In genomic region chr3:129030611-129031010, GRCh38 we compare ENCODE assay signal across 32 cellular contexts. TPM values are rescaled to one million over a fixed set of nuclear protein-coding genes. Genes with fewer than 3 reads are reported as not detected.
"Had no signal": no experiment of that assay in that cellular context is flagged by ENCODE, and none has a peak within 500 bp of the region (broad histone marks: within the 10 kb centered on the region; RNA-seq: fewer than 3 reads in every experiment).

No MANE protein-coding gene starts in this region.

- H3K9me3 Mint-ChIP-seq: dendritic cell treated with granulocyte-macrophage colony-stimulating factor and Interleukin-4, amounts not matched to agents 40 ng/mL and 50 ng/mL, for 4 days; naive B cell; natural killer cell treated with Interleukin-12 subunit alpha and Interleukin-12 subunit beta and Interleukin-15 and Interleukin-18, amount 100 ng/mL, for 72 hours; stimulated activated memory B cell treated with anti-CD40 and anti-IgM and Interleukin-4, amounts not matched to agents 10 μg/mL and 1 μg/mL and 100 μg/mL, for 72 hours; type B pancreatic cell had no signal

- H3K4me2 ChIP-seq: hepatocyte had no signal

- ATAC-seq: foreskin keratinocyte; gastroesophageal sphincter; heart left ventricle; left cardiac atrium; left ventricle myocardium superior; lower lobe of right lung; natural killer cell treated with Interleukin-12 subunit alpha and Interleukin-12 subunit beta and Interleukin-15 and Interleukin-18, amount 100 ng/mL, for 72 hours; psoas muscle; right cardiac atrium; stimulated activated memory B cell treated with anti-CD40 and anti-IgM and Interleukin-4, amounts not matched to agents 10 μg/mL and 1 μg/mL and 100 μg/mL, for 72 hours; stimulated activated naive CD8-positive, alpha-beta T cell treated with anti-CD3 and anti-CD28 coated beads, Interleukin-15, Interleukin-2, amounts not matched to agents 100 U/mL and 50 U/mL, for 24 hours had no signal

- H3K27me3 ChIP-seq: colonic mucosa, esophagus muscularis mucosa, gastroesophageal sphincter, heart left ventricle, hepatocyte, spleen, testis, tibial artery had no signal

- H3K36me3 ChIP-seq: colonic mucosa, spleen, tibial artery had no signal

- H3K4me3 ChIP-seq: colonic mucosa, esophagus muscularis mucosa, gastroesophageal sphincter, heart left ventricle, hepatocyte, lower lobe of right lung, psoas muscle, skin epidermis, spleen, testis, tibial artery had no signal

- H3K79me2 ChIP-seq: hepatocyte had no signal

- H3K27me3 Mint-ChIP-seq: natural killer cell treated with Interleukin-12 subunit alpha and Interleukin-12 subunit beta and Interleukin-15 and Interleukin-18, amount 100 ng/mL, for 72 hours had no signal

- H2AFZ ChIP-seq: hepatocyte had no signal

- DNase-seq: colonic mucosa; effector CD8-positive, alpha-beta T cell; foreskin keratinocyte; heart left ventricle; left cardiac atrium; left ventricle myocardium superior; lower lobe of right lung; naive B cell; psoas muscle; right cardiac atrium; spleen; stimulated activated CD4-positive, alpha-beta T cell treated with anti-CD3 and anti-CD28 coated beads, Interleukin-4, amount 100 ng/mL, for 4 hours; stimulated activated naive CD8-positive, alpha-beta T cell treated with anti-CD3 and anti-CD28 coated beads, Interleukin-15, Interleukin-2, amounts not matched to agents 100 U/mL and 50 U/mL, for 24 hours; substantia nigra; testis had no signal

- H3K27ac Mint-ChIP-seq: dendritic cell treated with granulocyte-macrophage colony-stimulating factor and Interleukin-4, amounts not matched to agents 40 ng/mL and 50 ng/mL, for 4 days; naive B cell; stimulated activated memory B cell treated with anti-CD40 and anti-IgM and Interleukin-4, amounts not matched to agents 10 μg/mL and 1 μg/mL and 100 μg/mL, for 72 hours; type B pancreatic cell had no signal

- H3K9me3 ChIP-seq: colonic mucosa, esophagus muscularis mucosa, gastroesophageal sphincter, heart left ventricle, lower lobe of right lung, spleen, testis, tibial artery had no signal

- H3K4me1 ChIP-seq: colonic mucosa, foreskin keratinocyte had no signal

- H3K27ac ChIP-seq: colonic mucosa, esophagus muscularis mucosa, foreskin keratinocyte, gastroesophageal sphincter, heart left ventricle, hepatocyte, lower lobe of right lung, psoas muscle, skin epidermis, spleen, testis, tibial artery had no signal

- H3K36me3 Mint-ChIP-seq: naive B cell; natural killer cell treated with Interleukin-12 subunit alpha and Interleukin-12 subunit beta and Interleukin-15 and Interleukin-18, amount 100 ng/mL, for 72 hours; stimulated activated memory B cell treated with anti-CD40 and anti-IgM and Interleukin-4, amounts not matched to agents 10 μg/mL and 1 μg/mL and 100 μg/mL, for 72 hours; type B pancreatic cell had no signal

- H3K4me3 Mint-ChIP-seq: dendritic cell treated with granulocyte-macrophage colony-stimulating factor and Interleukin-4, amounts not matched to agents 40 ng/mL and 50 ng/mL, for 4 days; naive B cell; natural killer cell treated with Interleukin-12 subunit alpha and Interleukin-12 subunit beta and Interleukin-15 and Interleukin-18, amount 100 ng/mL, for 72 hours; neural crest cell; stimulated activated memory B cell treated with anti-CD40 and anti-IgM and Interleukin-4, amounts not matched to agents 10 μg/mL and 1 μg/mL and 100 μg/mL, for 72 hours; type B pancreatic cell had no signal

RNA-seq across cellular contexts. Expression of gene EFCC1, which starts 29.5 kb away (rescaled TPM):
- total RNA-seq: epithelial cell of proximal tubule, fibroblast of lung, foreskin keratinocyte, kidney epithelial cell, osteocyte, renal cortical epithelial cell had no signal

RNA-seq across cellular contexts. Expression of gene GP9, which starts 30.0 kb away (rescaled TPM):
- total RNA-seq: cerebellum, endothelial cell of umbilical vein, epithelial cell of proximal tubule, fibroblast of lung, foreskin keratinocyte, gastroesophageal sphincter, heart left ventricle, hepatocyte, kidney epithelial cell, left ventricle myocardium superior, neural crest cell, osteocyte, psoas muscle, renal cortical epithelial cell, right cardiac atrium had no signal

RNA-seq across cellular contexts. Expression of gene CFAP92, which starts 36.7 kb away (rescaled TPM):
- total RNA-seq: epithelial cell of proximal tubule, fibroblast of lung, osteocyte had no signal
